In the genomic region with DNA sequence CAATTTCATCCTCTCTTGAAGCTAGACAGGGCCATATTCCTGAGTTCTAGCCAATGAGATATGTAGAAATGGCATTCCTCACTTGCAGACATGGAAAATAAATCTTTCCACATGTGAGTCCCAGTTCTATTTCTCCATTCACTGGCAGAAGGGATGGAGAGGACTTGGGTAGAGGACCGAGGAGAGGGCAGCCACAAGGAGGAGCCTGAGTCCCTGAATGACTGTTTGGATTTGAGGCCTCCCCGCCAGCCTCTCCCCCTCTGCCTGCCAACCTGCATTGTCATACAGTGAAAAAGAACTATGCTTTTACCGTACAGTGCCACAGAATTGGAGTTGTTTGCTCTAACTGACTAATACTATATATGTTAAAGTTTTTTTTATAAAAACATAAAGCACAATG, we compare ENCODE assay signal across 29 cellular contexts.
A peak's percentile ranks its signal among the peaks of the same experiment; 100 is the strongest.
DNase-seq lines count a peak whose midpoint lies in the region; ATAC-seq and TF ChIP-seq lines count a peak whose summit lies in the region.
"Had no signal": no experiment of that assay in that cellular context is flagged by ENCODE, and none has a peak within 500 bp of the region (broad histone marks: within the 10 kb centered on the region; RNA-seq: fewer than 3 reads in every experiment).

No MANE protein-coding gene starts in this region.

- intact Hi-C loops in heart left ventricle (cut with DNase I) (no loop called here), Right ventricle myocardium inferior (cut with DNase I) (no loop called here)

- no peaks in the 10 kb centered on the region for H3K4me1 ChIP-seq in heart left ventricle
- H3K4me1 ChIP-seq: BE2C, uterus had no signal

- WGBS in heart left ventricle, 4 donors = 68 to 82% (median 78%) methylated on average over 3 of the region's 3 CpGs

- H3K27me3 Mint-ChIP-seq in natural killer cell treated with Interleukin-12 subunit alpha and Interleukin-12 subunit beta and Interleukin-15 and Interleukin-18, amount 100 ng/mL, for 72 hours = peaks cover 3 to 8% of the 10 kb centered on the region in 2 donors
- H3K27me3 Mint-ChIP-seq: activated naive CD8-positive, alpha-beta T cell had no signal

- no peaks in the 10 kb centered on the region for H3K4me1 Mint-ChIP-seq in natural killer cell treated with Interleukin-12 subunit alpha and Interleukin-12 subunit beta and Interleukin-15 and Interleukin-18, amount 100 ng/mL, for 72 hours (ENCODE audit: low read depth in 2 of 2)

- no peaks in the 10 kb centered on the region for H3K36me3 ChIP-seq in heart left ventricle
- H3K36me3 ChIP-seq: BE2C, neutrophil, thoracic aorta, uterus had no signal

- no peak for TF ChIP-seq POLR2A in heart left ventricle (IDR thresholded peaks at IDR 0.05)

- DNase-seq in heart left ventricle = peak in 1 of 5 donors; percentile 26
- DNase-seq in Right ventricle myocardium inferior (ENCODE audit: missing footprints) = no peak
- peak; percentile 48 for DNase-seq in RPMI7951 (ENCODE audit: low read depth)
- DNase-seq in epithelial cell of proximal tubule (ENCODE audit: low read depth) = no peak
- DNase-seq in NCI-H128 (lab: John Stamatoyannopoulos, UW; ENCODE audit: unreplicated experiment) = no peak
- no peak for DNase-seq in natural killer cell treated with Interleukin-12 subunit alpha and Interleukin-12 subunit beta and Interleukin-15 and Interleukin-18, amount 100 ng/mL, for 72 hours (ENCODE audit: low spot score)
- DNase-seq: activated CD4-positive, alpha-beta T cell treated with anti-CD3 and anti-CD28 coated beads for 48 hours; activated CD8-positive, alpha-beta memory T cell treated with anti-CD3 and anti-CD28 coated beads for 24 hours; activated effector memory CD4-positive, alpha-beta T cell treated with Interleukin-2 at 50 U/mL for 16 hours; aorta; BE2C; central memory CD4-positive, alpha-beta T cell; dermis blood vessel endothelial cell; DMS53; KG1; kidney; MM.1S; NCI-H2081; NCI-H345; NCI-H748 treated with DMSO at 0.1 percent for 48 hours; stimulated activated CD4-positive, alpha-beta T cell treated with anti-CD3 and anti-CD28 coated beads, Interleukin-15, amount 100 ng/mL, for 24 hours; stimulated activated naive CD8-positive, alpha-beta T cell treated with anti-CD3 and anti-CD28 coated beads, Interleukin-15, Interleukin-2, amounts not matched to agents 100 U/mL and 50 U/mL, for 24 hours; uterus had no signal

- H3K4me3 ChIP-seq in heart left ventricle (no peak overlapping the region), epithelial cell of proximal tubule (ENCODE audit: low read depth, low read length) (no peak overlapping the region)
- H3K4me3 ChIP-seq: thoracic aorta, uterus had no signal

- H3K4me3 Mint-ChIP-seq in natural killer cell treated with Interleukin-12 subunit alpha and Interleukin-12 subunit beta and Interleukin-15 and Interleukin-18, amount 100 ng/mL, for 72 hours = no peak overlapping the region
- H3K4me3 Mint-ChIP-seq: activated naive CD8-positive, alpha-beta T cell had no signal

- TF ChIP-seq CTCF in heart left ventricle (IDR thresholded peaks at IDR 0.05) (peak in 2 of 12 donors; percentile 22 to 27), epithelial cell of proximal tubule (conservative IDR thresholded peaks at IDR 0.05; ENCODE audit: low read depth, low read length) (peak; percentile 11)

- H3K27me3 ChIP-seq in heart left ventricle = no peaks in the 10 kb centered on the region
- H3K27me3 ChIP-seq: BE2C, neutrophil, uterus had no signal

- ATAC-seq in heart left ventricle (peak in 3 of 4 donors; percentile 57 to 69 (median 68)), Right ventricle myocardium inferior (no peak), GM21737 (IDR thresholded peaks at IDR 0.05; ENCODE audit: unreplicated experiment) (no peak), GM18909 (IDR thresholded peaks at IDR 0.05; ENCODE audit: poor library complexity, unreplicated experiment) (no peak)
- no peak for ATAC-seq in natural killer cell treated with Interleukin-12 subunit alpha and Interleukin-12 subunit beta and Interleukin-15 and Interleukin-18, amount 100 ng/mL, for 72 hours
- ATAC-seq: stimulated activated naive CD8-positive, alpha-beta T cell treated with anti-CD3 and anti-CD28 coated beads, Interleukin-15, Interleukin-2, amounts not matched to agents 100 U/mL and 50 U/mL, for 24 hours had no signal

- no peak overlapping the region for H3K27ac ChIP-seq in heart left ventricle
- H3K27ac ChIP-seq: neutrophil, RWPE1, thoracic aorta, uterus had no signal

- no peaks in the 10 kb centered on the region for H3K9me3 ChIP-seq in heart left ventricle
- H3K9me3 ChIP-seq: BE2C, neutrophil, thoracic aorta, uterus had no signal

- no peaks in the 10 kb centered on the region for H3K36me3 Mint-ChIP-seq in natural killer cell treated with Interleukin-12 subunit alpha and Interleukin-12 subunit beta and Interleukin-15 and Interleukin-18, amount 100 ng/mL, for 72 hours
- H3K36me3 Mint-ChIP-seq: activated naive CD8-positive, alpha-beta T cell had no signal

- H3K9me3 Mint-ChIP-seq in natural killer cell treated with Interleukin-12 subunit alpha and Interleukin-12 subunit beta and Interleukin-15 and Interleukin-18, amount 100 ng/mL, for 72 hours = peaks cover 8% of the 10 kb centered on the region

- no peak overlapping the region for H3K27ac Mint-ChIP-seq in natural killer cell treated with Interleukin-12 subunit alpha and Interleukin-12 subunit beta and Interleukin-15 and Interleukin-18, amount 100 ng/mL, for 72 hours
- H3K27ac Mint-ChIP-seq: activated naive CD8-positive, alpha-beta T cell had no signal

Comparison
In these comparisons a context has a peak if more than half of its experiments do, and no peak if none do; other contexts are left out.
1. ATAC-seq: peak in heart left ventricle (3 of 4); none in Right ventricle myocardium inferior (single experiment), GM21737 (single experiment), natural killer cell treated with Interleukin-12 subunit alpha and Interleukin-12 subunit beta and Interleukin-15 and Interleukin-18, amount 100 ng/mL, for 72 hours (0 of 2) and GM18909 (single experiment).